ENCODE assay signal across 20 cellular contexts in genomic region chr11:64670975-64671374, GRCh38. TPM values are rescaled to one million over a fixed set of nuclear protein-coding genes. Genes with fewer than 3 reads are reported as not detected.
"Had no signal": no experiment of that assay in that cellular context is flagged by ENCODE, and none has a peak within 500 bp of the region (broad histone marks: within the 10 kb centered on the region; RNA-seq: fewer than 3 reads in every experiment).

No MANE protein-coding gene starts in this region.

- DNase-seq: dermis blood vessel endothelial cell; hypothalamus; kidney glomerular epithelial cell; left ventricle myocardium superior; mesendoderm; naive thymus-derived CD4-positive, alpha-beta T cell; psoas muscle; retina; stimulated activated CD4-positive, alpha-beta T cell treated with anti-CD3 and anti-CD28 coated beads, Interleukin-2, amount 100 ng/mL, for 24 hours; stimulated activated CD4-positive, alpha-beta T cell treated with anti-CD3 and anti-CD28 coated beads, Interleukin-4, amount 100 ng/mL, for 4 hours; stimulated activated naive CD4-positive, alpha-beta T cell; stomach; uterus had no signal

- H3K27ac ChIP-seq: heart left ventricle, neutrophil, psoas muscle, stomach, thoracic aorta, uterus had no signal

- ATAC-seq: heart left ventricle; left ventricle myocardium superior; naive thymus-derived CD4-positive, alpha-beta T cell; psoas muscle; sciatic nerve had no signal

- H3K36me3 ChIP-seq: heart left ventricle, neutrophil, stomach, thoracic aorta, uterus had no signal

- H3K27me3 ChIP-seq: neutrophil, uterus had no signal

- H3K4me3 ChIP-seq: heart left ventricle, psoas muscle, stomach, thoracic aorta, uterus had no signal

- H3K9me3 ChIP-seq: heart left ventricle, neutrophil, psoas muscle, stomach, thoracic aorta, uterus had no signal

RNA-seq across cellular contexts. Expression of gene NRXN2, which starts 52.0 kb away (rescaled TPM):
- total RNA-seq: dermis blood vessel endothelial cell, epithelial cell of proximal tubule, glomerular endothelial cell, lung microvascular endothelial cell had no signal
